ENCODE assay signal across 11 cellular contexts in genomic region chr2:60530228-60530627, GRCh38. TPM values are rescaled to one million over a fixed set of nuclear protein-coding genes. Genes with fewer than 3 reads are reported as not detected.
A peak's percentile ranks its signal among the peaks of the same experiment; 100 is the strongest.
DNase-seq lines count a peak whose midpoint lies in the region; ATAC-seq and TF ChIP-seq lines count a peak whose summit lies in the region.
"Had no signal": no experiment of that assay in that cellular context is flagged by ENCODE, and none has a peak within 500 bp of the region (broad histone marks: within the 10 kb centered on the region; RNA-seq: fewer than 3 reads in every experiment).

No MANE protein-coding gene starts in this region.

- in situ Hi-C loops in mammary epithelial cell (cut with MboI; ENCODE audit: low sequenced_read_pairs in 2 of 2) = loop anchor here in 1 of 2 donors (25.0 kb wide), 1 partner anchor 1218 kb away; no protein-coding TSS in a partner anchor

- CTCF ChIA-PET in mammary epithelial cell (lab: Charles Lee; ENCODE audit: low non-redundant PET) = interaction anchor here (0.6 kb wide), 1 partner anchor 1387 kb away, joined by 3 read pairs; no protein-coding TSS in a partner anchor
- CTCF ChIA-PET in activated naive CD4-positive, alpha-beta T cell treated with anti-CD3 and anti-CD28 coated beads, Interleukin-2, amount 10 ng/mL, durations not matched to agents 7 days and 5 days (lab: Charles Lee) = no interaction called here

- H3K27me3 ChIP-seq in mammary epithelial cell (ENCODE audit: insufficient read depth, low read length) = no peaks in the 10 kb centered on the region
- H3K27me3 ChIP-seq: vagina had no signal

- peak overlapping the region; percentile 68 for H2AFZ ChIP-seq in mammary epithelial cell (ENCODE audit: low read depth, low read length)

- H3K4me2 ChIP-seq in mammary epithelial cell (ENCODE audit: insufficient read depth, low read depth, low read length) = peak overlapping the region; percentile 69

- DNase-seq in DMS79 (lab: John Stamatoyannopoulos, UW) (peak; percentile 56), LoVo (ENCODE audit: low spot score) (peak; percentile 48), mammary epithelial cell (no peak), naive B cell (no peak), NCI-H187 treated with DMSO at 0.1 percent for 48 hours (lab: John Stamatoyannopoulos, UW) (no peak), HuH-7.5 (ENCODE audit: low spot score) (no peak)
- no peak for DNase-seq in activated naive CD4-positive, alpha-beta T cell treated with anti-CD3 and anti-CD28 coated beads, Interleukin-2, amount 10 ng/mL, durations not matched to agents 7 days and 5 days
- DNase-seq: GOT3, psoas muscle had no signal

- H3K4me3 Mint-ChIP-seq in naive B cell = peak overlapping the region; percentile 68 to 90 (median 83)
- H3K4me3 Mint-ChIP-seq in activated naive CD4-positive, alpha-beta T cell treated with anti-CD3 and anti-CD28 coated beads, Interleukin-2, amount 10 ng/mL, durations not matched to agents 7 days and 5 days = no peak overlapping the region

- WGBS in mammary epithelial cell (ENCODE audit: low coverage, missing lambda C conversion rate) = 5% methylated on average over 13 of the region's 13 CpGs

- intact Hi-C loops in mammary epithelial cell (cut with micrococcal nuclease) = no loop called here

- no peaks in the 10 kb centered on the region for H3K9me3 ChIP-seq in mammary epithelial cell (replicated peaks; ENCODE audit: insufficient read depth, low read length)
- H3K9me3 ChIP-seq: psoas muscle, vagina had no signal

- H3K4me3 ChIP-seq in mammary epithelial cell (replicated peaks in 1 of 3; ENCODE audit: insufficient read depth in 1 of 3, low read depth in 2 of 3, low read length in 3 of 3) = peak overlapping the region; percentile 12 to 22 (median 15)
- H3K4me3 ChIP-seq: psoas muscle, vagina had no signal

- H3K9me3 Mint-ChIP-seq in naive B cell = no peaks in the 10 kb centered on the region
- H3K9me3 Mint-ChIP-seq in activated naive CD4-positive, alpha-beta T cell treated with anti-CD3 and anti-CD28 coated beads, Interleukin-2, amount 10 ng/mL, durations not matched to agents 7 days and 5 days = no peaks in the 10 kb centered on the region

- H3K4me1 Mint-ChIP-seq in naive B cell = peaks cover 96 to 100% (median 99%) of the 10 kb centered on the region in 3 donors
- no peaks in the 10 kb centered on the region for H3K4me1 Mint-ChIP-seq in activated naive CD4-positive, alpha-beta T cell treated with anti-CD3 and anti-CD28 coated beads, Interleukin-2, amount 10 ng/mL, durations not matched to agents 7 days and 5 days

- no peak for ATAC-seq in naive B cell (ENCODE audit: low read depth in 2 of 2)
- ATAC-seq in HG03175 (IDR thresholded peaks at IDR 0.05; ENCODE audit: unreplicated experiment) = no peak
- ATAC-seq: psoas muscle had no signal

- no TSS peak for BruUV-seq in mammary epithelial cell (replicated peaks; lab: Mats Ljungman, UMichigan)

- no peaks in the 10 kb centered on the region for H4K20me1 ChIP-seq in mammary epithelial cell (ENCODE audit: insufficient read depth, low read length)

- H3K36me3 ChIP-seq in mammary epithelial cell (ENCODE audit: insufficient read depth, low read length) = no peaks in the 10 kb centered on the region
- H3K36me3 ChIP-seq: vagina had no signal

- no peak for TF ChIP-seq CTCF in mammary epithelial cell (conservative IDR thresholded peaks at IDR 0.05 in 1 of 2, IDR thresholded peaks at IDR 0.05 in 1 of 2; ENCODE audit: extremely low read depth in 1 of 2, insufficient read depth in 1 of 2, low read depth in 1 of 2, low read length in 2 of 2)

- no peaks in the 10 kb centered on the region for H3K27me3 Mint-ChIP-seq in naive B cell
- peaks cover 35% of the 10 kb centered on the region for H3K27me3 Mint-ChIP-seq in activated naive CD4-positive, alpha-beta T cell treated with anti-CD3 and anti-CD28 coated beads, Interleukin-2, amount 10 ng/mL, durations not matched to agents 7 days and 5 days

- peaks cover 14% of the 10 kb centered on the region for H3K4me1 ChIP-seq in mammary epithelial cell (ENCODE audit: insufficient read depth, low read length)
- H3K4me1 ChIP-seq: psoas muscle had no signal

- dilution Hi-C loops in mammary epithelial cell (cut with HindIII; ENCODE audit: low sequenced_read_pairs) = no loop called here

- peaks cover 31 to 34% of the 10 kb centered on the region in 2 donors for H3K36me3 Mint-ChIP-seq in naive B cell
- no peaks in the 10 kb centered on the region for H3K36me3 Mint-ChIP-seq in activated naive CD4-positive, alpha-beta T cell treated with anti-CD3 and anti-CD28 coated beads, Interleukin-2, amount 10 ng/mL, durations not matched to agents 7 days and 5 days

- peak overlapping the region; percentile 2 for H3K27ac ChIP-seq in mammary epithelial cell (ENCODE audit: insufficient read depth, low read depth, low read length)
- H3K27ac ChIP-seq: psoas muscle, vagina had no signal

- H3K79me2 ChIP-seq in mammary epithelial cell (ENCODE audit: insufficient read depth, low read length) = no peaks in the 10 kb centered on the region

- H3K9ac ChIP-seq in mammary epithelial cell (ENCODE audit: insufficient read depth, low read length) = no peak overlapping the region

- peak overlapping the region; percentile 86 to 96 (median 94) for H3K27ac Mint-ChIP-seq in naive B cell
- H3K27ac Mint-ChIP-seq in activated naive CD4-positive, alpha-beta T cell treated with anti-CD3 and anti-CD28 coated beads, Interleukin-2, amount 10 ng/mL, durations not matched to agents 7 days and 5 days = no peak overlapping the region

RNA-seq across cellular contexts. Expression of gene BCL11A, which starts 23.2 kb away (rescaled TPM):
- 10 to 100 TPM in 1 of 2 donors, 1 to 10 TPM in 1; 8.5 to 12.7 TPM for total RNA-seq in mammary epithelial cell
- polyA plus RNA-seq in mammary epithelial cell (2.7 TPM), naive B cell (ENCODE audit: low read depth in 6 of 6) (100 to 1,000 TPM; 152 to 246 (median 192) TPM)
- polyA minus RNA-seq in mammary epithelial cell = 10.6 TPM

Comparison
In these comparisons a context has a peak if more than half of its experiments do, and no peak if none do; other contexts are left out.
1. DNase-seq: peak in DMS79 (single experiment) and LoVo (single experiment); none in mammary epithelial cell (single experiment), naive B cell (single experiment), NCI-H187 treated with DMSO at 0.1 percent for 48 hours (single experiment), activated naive CD4-positive, alpha-beta T cell treated with anti-CD3 and anti-CD28 coated beads, Interleukin-2, amount 10 ng/mL, durations not matched to agents 7 days and 5 days (single experiment) and HuH-7.5 (single experiment).
2. RNA of gene BCL11A, which starts 23.2 kb away (polyA plus RNA-seq): 152 to 246 TPM in naive B cell; 2.7 TPM in mammary epithelial cell (single experiment); every median in the first group is over 10 times any median in the second.